ENCODE assay signal across 7 cellular contexts in the genomic region with DNA sequence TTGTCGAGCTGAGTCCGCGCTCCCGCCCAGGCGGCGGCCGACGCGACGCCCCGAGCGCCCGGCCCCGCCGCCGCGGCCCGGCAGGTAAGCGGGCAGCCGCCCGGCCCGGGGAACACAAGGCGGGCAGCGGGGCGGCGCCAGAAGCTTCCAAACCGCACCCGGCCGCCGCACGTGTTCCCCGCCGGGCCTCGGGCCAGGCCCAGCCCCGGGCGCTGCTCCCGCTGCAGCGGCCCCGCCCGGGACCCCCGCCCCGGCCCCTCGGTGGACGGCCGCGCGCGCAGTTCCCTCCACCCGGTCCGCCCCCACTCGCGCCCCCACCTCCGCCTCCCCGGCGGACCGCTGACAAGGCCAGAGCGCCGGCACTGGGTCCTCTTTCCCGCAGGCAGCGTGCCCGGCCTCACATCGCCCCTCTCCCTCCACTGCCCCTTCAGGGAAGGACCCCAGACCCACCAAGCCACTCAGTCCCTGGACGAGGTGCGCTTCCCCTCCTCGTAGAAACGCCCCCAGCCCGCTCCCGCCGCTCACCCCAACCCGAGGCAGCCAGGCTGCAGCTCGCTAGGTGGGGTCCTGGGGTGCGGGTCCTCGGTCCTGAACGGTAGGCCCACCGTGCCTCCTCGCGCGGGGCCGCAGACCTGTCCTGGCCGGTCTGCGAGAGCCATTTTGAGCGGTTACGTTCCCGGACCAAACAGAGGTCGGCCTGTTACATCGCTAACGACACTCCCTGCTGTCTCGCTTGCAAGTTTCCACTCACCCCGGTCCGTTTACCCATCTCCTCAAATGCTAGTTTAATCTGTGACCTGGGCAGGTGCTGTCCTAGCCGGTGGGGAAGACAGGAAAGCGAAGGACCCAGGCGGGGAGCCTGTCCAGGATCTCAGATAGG. TPM values are rescaled to one million over a fixed set of nuclear protein-coding genes. Genes with fewer than 3 reads are reported as not detected.
DNase-seq lines count a peak whose midpoint lies in the region; ATAC-seq, FAIRE-seq and TF ChIP-seq lines count a peak whose summit lies in the region.

No MANE protein-coding gene starts in this region.

- H3K9ac ChIP-seq in OCI-LY1 (ENCODE audit: low read length) (peak overlapping the region; percentile 94), HepG2 (ENCODE audit: insufficient read depth, low read depth, low read length) (peak overlapping the region; percentile 93)

- H3K9me3 ChIP-seq in OCI-LY1 (ENCODE audit: low read length) (no peaks in the 10 kb centered on the region), HepG2 (ENCODE audit: low read length) (no peaks in the 10 kb centered on the region), stomach (no peaks in the 10 kb centered on the region)

- H3K4me2 ChIP-seq in OCI-LY1 (ENCODE audit: low read length): peak overlapping the region; percentile 99
- peak overlapping the region; percentile 90 for H3K4me2 ChIP-seq in HepG2 (ENCODE audit: low read depth, low read length)

- peak; percentile 15; the same call in 2 of the 3 replicates for ATAC-seq in HepG2

- H3K27ac ChIP-seq in OCI-LY1 (ENCODE audit: low read depth, low read length, poor library complexity, severe bottlenecking): peak overlapping the region; percentile 4
- H3K27ac ChIP-seq in HepG2 (ENCODE audit: extremely low read length, insufficient read depth, low read length): peak overlapping the region; percentile 71
- H3K27ac ChIP-seq in stomach: peak overlapping the region; percentile 11 to 98 (median 71)

- no peaks in the 10 kb centered on the region for H3K9me2 ChIP-seq in OCI-LY1 (ENCODE audit: low read depth, low read length)

- TF ChIP-seq POLR2A in GM12891 (IDR thresholded peaks at IDR 0.05; ENCODE audit: low read depth, low read length) (no peak), H54 (IDR thresholded peaks at IDR 0.05; ENCODE audit: low read depth, low read length) (peak; percentile 74; the same call in 1 of the 2 replicates), HepG2 (IDR thresholded peaks at IDR 0.05; ENCODE audit: insufficient read depth in 1 of 2, low read depth in 2 of 2, low read length in 2 of 2) (no peak; a peak in 1 of 4 replicates), stomach (IDR thresholded peaks at IDR 0.05) (no peak)

- H3K27me3 ChIP-seq in OCI-LY1 (ENCODE audit: insufficient read depth, low read length) (no peaks in the 10 kb centered on the region; the same call in 1 of the 2 replicates), HepG2 (ENCODE audit: control insufficient read depth in 1 of 2, insufficient read depth in 2 of 2, low read length in 2 of 2) (no peaks in the 10 kb centered on the region; a peak in 1 of 5 replicates), stomach (no peaks in the 10 kb centered on the region)

- no peak for TF ChIP-seq EP300 in HepG2 (IDR thresholded peaks at IDR 0.05; ENCODE audit: low read depth in 2 of 2, low read length in 2 of 2)
- no peak for TF ChIP-seq EP300 in HepG2 (CRISPR knock-in tag; IDR thresholded peaks at IDR 0.05; ENCODE audit: borderline replicate concordance)
- no peak for TF ChIP-seq EP300 in stomach (IDR thresholded peaks at IDR 0.05)

- peaks cover 33% of the 10 kb centered on the region for H3K79me2 ChIP-seq in OCI-LY1 (ENCODE audit: insufficient read depth, low read length)
- H3K79me2 ChIP-seq in HepG2 (ENCODE audit: insufficient read depth, low read length): peaks cover 44% of the 10 kb centered on the region

- TF ChIP-seq RAD21 in HepG2 (CRISPR knock-in tag; IDR thresholded peaks at IDR 0.05): no peak

- peak; percentile 69 for FAIRE-seq in GM12891 (lab: Jason Lieb, UNC)
- FAIRE-seq in H54 (lab: Jason Lieb, UNC): no peak
- FAIRE-seq in HepG2 (lab: Jason Lieb, UNC): no peak

- H4K20me1 ChIP-seq in OCI-LY1 (ENCODE audit: insufficient read depth, low read length) (no peaks in the 10 kb centered on the region), HepG2 (ENCODE audit: insufficient read depth, low read length) (peaks cover 10% of the 10 kb centered on the region; the same call in 1 of the 2 replicates)

- DNase-seq in GM12891 (ENCODE audit: insufficient read length, low spot score) (no peak), H54 (ENCODE audit: insufficient read length, low spot score) (peak; percentile 36), T47D (ENCODE audit: low read depth in 1 of 2, low spot score in 1 of 2) (peak; percentile 41 to 42), HepG2 (ENCODE audit: low spot score) (no peak), stomach (no peak), foreskin melanocyte (no peak)

- peaks cover 31% of the 10 kb centered on the region for H3K4me1 ChIP-seq in OCI-LY1 (ENCODE audit: insufficient read depth, low read length, severe bottlenecking)
- H3K4me1 ChIP-seq in HepG2 (ENCODE audit: insufficient read depth, low read length): peaks cover 70% of the 10 kb centered on the region
- peaks cover 40 to 62% (median 57%) of the 10 kb centered on the region in 4 donors for H3K4me1 ChIP-seq in stomach

- H3K36me3 ChIP-seq in OCI-LY1 (ENCODE audit: insufficient read depth, low read length) (peaks cover 29% of the 10 kb centered on the region), HepG2 (replicated peaks in 1 of 2; ENCODE audit: control insufficient read depth in 1 of 2, insufficient read depth in 2 of 2, low read length in 2 of 2) (peaks cover 4 to 27% of the 10 kb centered on the region in 2 experiments; a peak in 4 of 5 replicates), stomach (peaks cover 16 to 18% (median 18%) of the 10 kb centered on the region in 4 donors)

- H3F3A ChIP-seq in OCI-LY1 (ENCODE audit: insufficient read depth, low read length): no peaks in the 10 kb centered on the region

- TF ChIP-seq CTCF in OCI-LY1 (IDR thresholded peaks at IDR 0.05; ENCODE audit: low read length) (no peak), HepG2 (CRISPR knock-in tag; IDR thresholded peaks at IDR 0.05) (no peak), stomach (IDR thresholded peaks at IDR 0.05) (no peak)

- peak overlapping the region; percentile 85 for H3K4me3 ChIP-seq in OCI-LY1 (ENCODE audit: low read depth, low read length, poor library complexity, severe bottlenecking)
- peak overlapping the region; percentile 67 to 95 (median 85) for H3K4me3 ChIP-seq in HepG2 (replicated peaks in 1 of 3; ENCODE audit: insufficient read depth in 1 of 3, low read depth in 2 of 3, low read length in 3 of 3)
- peak overlapping the region; percentile 85 to 99 (median 96) for H3K4me3 ChIP-seq in stomach

- in situ Hi-C loops in T47D (cut with HindIII; ENCODE audit: low pct_unique_long_range_greater_than_20kb, low sequenced_read_pairs) (no loop called here), HepG2 (cut with HindIII; ENCODE audit: extremely low pct_ligation_motif_present, low pct_unique_long_range_greater_than_20kb) (no loop called here)

- CTCF ChIA-PET in HepG2 (lab: Yijun Ruan, JAX; ENCODE audit: low intra/inter-chr PET ratio, low total read pairs): no interaction called here

- intact Hi-C loops in HepG2 (cut with micrococcal nuclease; ENCODE audit: unreplicated experiment) (no loop called here), stomach (cut with DNase I; ENCODE audit: low total_unique reads) (no loop called here)

- TSS peak; percentile 43 for BruUV-seq in HepG2 (replicated peaks; lab: Mats Ljungman, UMichigan)

- 0% methylated on average over 24 of the region's 93 CpGs for WGBS in HepG2 (ENCODE audit: low lambda C conversion rate)
- WGBS in stomach, 5 donors: 0 to 2% (median 0%) methylated on average over 45 to 93 of the region's 93 CpGs

- POLR2A ChIA-PET in HepG2 (lab: Yijun Ruan, JAX): interaction anchor here (0.6 to 1.1 kb wide), 7 partner anchors 10 to 192 kb away, joined by 3 to 6 read pairs (median 4); a partner anchor contains a TSS

- H2AFZ ChIP-seq in OCI-LY1 (ENCODE audit: low read length) (no peak overlapping the region), HepG2 (ENCODE audit: low read length) (no peak overlapping the region)

RNA-seq across cellular contexts. Expression of a gene that starts 0.5 kb away (rescaled TPM):
- polyA plus RNA-seq in GM12891 (2012; ENCODE audit: low read depth, missing spikeins): 24.7 TPM
- 31.6 and 34.3 TPM in 2 replicates for total RNA-seq in HepG2 (2016; rRNA removed; fragmentation: Illumina TruSeq; extraction: Trizol)
- 25.8 and 28.6 TPM in 2 replicates for total RNA-seq in HepG2 (2016; cell fraction: cytosol; rRNA removed; fragmentation: Illumina TruSeq; extraction: Trizol; ENCODE audit: low read depth)
- 24.3 and 33.8 TPM in 2 replicates for total RNA-seq in HepG2 (2016; cell fraction: insoluble cytoplasmic fraction; rRNA removed; fragmentation: Illumina TruSeq; extraction: Trizol)
- 46.4 and 51.5 TPM in 2 replicates for total RNA-seq in HepG2 (2016; cell fraction: membrane; rRNA removed; fragmentation: Illumina TruSeq; extraction: Trizol)
- 25.3 and 27.9 TPM in 2 replicates for total RNA-seq in HepG2 (2016; cell fraction: nucleus; rRNA removed; fragmentation: Illumina TruSeq; extraction: Trizol)
- polyA plus RNA-seq in HepG2 (2011; rRNA removed): 34.3 and 39.8 TPM in 2 replicates
- polyA plus RNA-seq in HepG2 (2011; cell fraction: cytosol; rRNA removed): 37.7 and 41.2 TPM in 2 replicates
- 91.6 and 97.0 TPM in 2 replicates for polyA plus RNA-seq in HepG2 (2011; cell fraction: nucleus; rRNA removed)
- polyA plus RNA-seq in HepG2 (2012): 39.5 and 43.5 TPM in 2 replicates
- polyA plus RNA-seq in HepG2 (2016; cell fraction: cytosol; fragmentation: Illumina TruSeq; extraction: Trizol; ENCODE audit: low read depth): 48.0 and 58.0 TPM in 2 replicates
- polyA plus RNA-seq in HepG2 (2016; cell fraction: insoluble cytoplasmic fraction; fragmentation: Illumina TruSeq; extraction: Trizol; ENCODE audit: low read depth): 39.5 and 47.9 TPM in 2 replicates
- 63.7 TPM in 2 replicates for polyA plus RNA-seq in HepG2 (2016; cell fraction: membrane; fragmentation: Illumina TruSeq; extraction: Trizol; ENCODE audit: low read depth)
- polyA plus RNA-seq in HepG2 (2016; cell fraction: nucleus; fragmentation: Illumina TruSeq; extraction: Trizol; ENCODE audit: insufficient read depth, low read depth): 58.1 and 61.1 TPM in 2 replicates
- polyA minus RNA-seq in HepG2 (2011; rRNA and poly(A)+ RNA removed; ENCODE audit: low replicate concordance): 23.7 and 57.9 TPM in 2 replicates
- polyA minus RNA-seq in HepG2 (2011; cell fraction: cytosol; rRNA and poly(A)+ RNA removed): 18.7 and 21.8 TPM in 2 replicates
- polyA minus RNA-seq in HepG2 (2011; cell fraction: nucleus; rRNA and poly(A)+ RNA removed): 35.8 and 44.5 TPM in 2 replicates
- 10 to 100 TPM in 3 of 5 donors, 1 to 10 TPM in 2; 2.3 to 20.0 (median 13.6) TPM for total RNA-seq in stomach
- polyA plus RNA-seq in stomach: 10 to 100 TPM; 12.4 to 22.3 (median 18.4) TPM

RNA-seq across cellular contexts. Expression of a gene that starts 28.0 kb away (rescaled TPM):
- polyA plus RNA-seq in GM12891 (2012; ENCODE audit: low read depth, missing spikeins): not detected
- total RNA-seq in HepG2 (2016; rRNA removed; fragmentation: Illumina TruSeq; extraction: Trizol): 894 TPM in 1 of 2 replicates, not detected in the other
- total RNA-seq in HepG2 (2016; cell fraction: cytosol; rRNA removed; fragmentation: Illumina TruSeq; extraction: Trizol; ENCODE audit: low read depth): 12,614 and 12,724 TPM in 2 replicates
- 82.4 and 810 TPM in 2 replicates for total RNA-seq in HepG2 (2016; cell fraction: insoluble cytoplasmic fraction; rRNA removed; fragmentation: Illumina TruSeq; extraction: Trizol)
- 600 and 628 TPM in 2 replicates for total RNA-seq in HepG2 (2016; cell fraction: membrane; rRNA removed; fragmentation: Illumina TruSeq; extraction: Trizol)
- 1,443 and 1,712 TPM in 2 replicates for total RNA-seq in HepG2 (2016; cell fraction: nucleus; rRNA removed; fragmentation: Illumina TruSeq; extraction: Trizol)
- polyA plus RNA-seq in HepG2 (2011; rRNA removed): not detected in 2 replicates
- polyA plus RNA-seq in HepG2 (2011; cell fraction: cytosol; rRNA removed): not detected in 2 replicates
- not detected in 2 replicates for polyA plus RNA-seq in HepG2 (2011; cell fraction: nucleus; rRNA removed)
- polyA plus RNA-seq in HepG2 (2012): not detected in 2 replicates
- polyA plus RNA-seq in HepG2 (2016; cell fraction: cytosol; fragmentation: Illumina TruSeq; extraction: Trizol; ENCODE audit: low read depth): 76.0 TPM in 1 of 2 replicates, not detected in the other
- polyA plus RNA-seq in HepG2 (2016; cell fraction: insoluble cytoplasmic fraction; fragmentation: Illumina TruSeq; extraction: Trizol; ENCODE audit: low read depth): not detected in 2 replicates
- not detected in 2 replicates for polyA plus RNA-seq in HepG2 (2016; cell fraction: membrane; fragmentation: Illumina TruSeq; extraction: Trizol; ENCODE audit: low read depth)
- not detected in 2 replicates for polyA plus RNA-seq in HepG2 (2016; cell fraction: nucleus; fragmentation: Illumina TruSeq; extraction: Trizol; ENCODE audit: insufficient read depth, low read depth)
- polyA minus RNA-seq in HepG2 (2011; rRNA and poly(A)+ RNA removed; ENCODE audit: low replicate concordance): under 0.01 TPM in 2 replicates
- 1,413 and 1,463 TPM in 2 replicates for polyA minus RNA-seq in HepG2 (2011; cell fraction: cytosol; rRNA and poly(A)+ RNA removed)
- under 0.01 TPM in 1 of 2 replicates, not detected in the other for polyA minus RNA-seq in HepG2 (2011; cell fraction: nucleus; rRNA and poly(A)+ RNA removed)
- total RNA-seq in stomach: not detected
- polyA plus RNA-seq in stomach: not detected

Comparison
In these comparisons a context has a peak if more than half of its experiments do, and no peak if none do; other contexts are left out.
1. DNase-seq: peak in H54 (single experiment) and T47D (2 of 2); none in GM12891 (single experiment), HepG2 (single experiment), stomach (single experiment) and foreskin melanocyte (single experiment).
2. H3K27ac ChIP-seq: peak in every context shown above with its lines; median percentile 71 in HepG2; 71 in stomach; 4 in OCI-LY1.
3. RNA of a gene that starts 28.0 kb away (total RNA-seq): 82.4 to 12,724 TPM in HepG2; not detected in stomach; every median in the first group is over 10 times any median in the second.
4. Peak in every context shown above with its lines, with median percentiles within 50 percentile points of each other: H3K4me3 ChIP-seq.